29 cellular contexts compared by ENCODE assay signal in genomic region chr4:140220053-140220452, GRCh38.
DNase-seq lines count a peak whose midpoint lies in the region; ATAC-seq, FAIRE-seq and TF ChIP-seq lines count a peak whose summit lies in the region.
"Had no signal": no experiment of that assay in that cellular context is flagged by ENCODE, and none has a peak within 500 bp of the region (broad histone marks: within the 10 kb centered on the region; RNA-seq: fewer than 3 reads in every experiment).

No MANE protein-coding gene starts in this region.

- no peaks in the 10 kb centered on the region for H3K36me3 Mint-ChIP-seq in activated T-cell treated with anti-CD3 and anti-CD28 coated beads, Interleukin-2, amount 50 U/mL, for 72 hours (ENCODE audit: insufficient read depth in 2 of 2)
- H3K36me3 Mint-ChIP-seq in activated T-cell treated with anti-CD3 and anti-CD28 coated beads, Interleukin-2, amount 50 U/mL, for 24 hours (ENCODE audit: low read depth), result no peaks in the 10 kb centered on the region
- no peaks in the 10 kb centered on the region for H3K36me3 Mint-ChIP-seq in nephron progenitor cell (ENCODE audit: low read depth)

- no peak overlapping the region for H2BK15ac ChIP-seq in H1 (ENCODE audit: low read length)

- no peak for TF ChIP-seq RAD21 in H1 (IDR thresholded peaks at IDR 0.05 in 1 of 2, conservative IDR thresholded peaks at IDR 0.05 in 1 of 2; ENCODE audit: low read depth in 2 of 2, low read length in 2 of 2)

- FAIRE-seq in H1 (lab: Jason Lieb, UNC), result no peak
- FAIRE-seq: A204.1, GM12891, GM19239, H54, HTR-8/SVneo, K562 had no signal

- H3K14ac ChIP-seq in H1 (ENCODE audit: insufficient read length), result no peak overlapping the region

- no peak for ATAC-seq in activated T-cell treated with anti-CD3 and anti-CD28 coated beads, Interleukin-2, amount 50 U/mL, for 72 hours (replicated peaks in 1 of 2)
- ATAC-seq in GM18858 (IDR thresholded peaks at IDR 0.05; ENCODE audit: unreplicated experiment), result no peak
- no peak for ATAC-seq in GM18498 (IDR thresholded peaks at IDR 0.05; ENCODE audit: unreplicated experiment)
- ATAC-seq in left colon, result no peak
- no peak for ATAC-seq in heart left ventricle
- ATAC-seq: K562, PC-3, SK-N-SH treated with all-trans-retinoic acid at 6 μM for 48 hours had no signal

- H3K56ac ChIP-seq in H1 (replicated peaks; ENCODE audit: insufficient read length, low read depth, low read length), result no peak overlapping the region

- intact Hi-C loops in left colon (cut with DNase I, micrococcal nuclease) (no loop called here), heart left ventricle (cut with DNase I) (no loop called here)

- H2BK120ac ChIP-seq in H1 (replicated peaks; ENCODE audit: low read depth, low read length), result no peak overlapping the region

- POLR2A ChIA-PET in H1 (lab: Charles Lee; ENCODE audit: partially characterized antibody), result interaction anchor here (0.6 to 1.0 kb wide), 2 partner anchors 18 to 1523 kb away, joined by 4 to 5 read pairs; no protein-coding TSS in a partner anchor

- no peak for DNase-seq in activated T-cell treated with anti-CD3 and anti-CD28 coated beads, Interleukin-2, amount 50 U/mL, for 72 hours
- no peak for DNase-seq in activated T-cell treated with anti-CD3 and anti-CD28 coated beads, Interleukin-2, amount 50 U/mL, for 24 hours
- DNase-seq in H1 (ENCODE audit: low read depth in 1 of 2, low spot score in 2 of 2) (peak in 1 of 2 experiments; percentile 38), nephron progenitor cell (no peak), left colon (no peak), heart left ventricle (no peak)
- DNase-seq: AML-193; Calu3; DMS79 treated with DMSO at 0.1 percent for 48 hours; GF-D8; NCI-H1105 treated with DMSO at 0.1 percent for 48 hours; NCI-H146; NCI-H1930; NCI-H2107; NCI-H524; NCI-H748 treated with DMSO at 0.1 percent for 48 hours; NK-92 treated with Interleukin-12 subunit alpha and Interleukin-12 subunit beta, amount 100 ng/mL, for 24 hours; PC-3; SJCRH30 had no signal

- no peak overlapping the region for H2AK5ac ChIP-seq in H1 (ENCODE audit: low read depth, low read length)

- peaks cover 7% of the 10 kb centered on the region for H3K27me3 Mint-ChIP-seq in activated T-cell treated with anti-CD3 and anti-CD28 coated beads, Interleukin-2, amount 50 U/mL, for 72 hours (ENCODE audit: low read depth)
- peaks cover 2% of the 10 kb centered on the region for H3K27me3 Mint-ChIP-seq in activated T-cell treated with anti-CD3 and anti-CD28 coated beads, Interleukin-2, amount 50 U/mL, for 24 hours
- H3K27me3 Mint-ChIP-seq in nephron progenitor cell (ENCODE audit: low read depth, poor library complexity), result no peaks in the 10 kb centered on the region

- H3K4me3 ChIP-seq in H1 (ENCODE audit: extremely low read depth in 1 of 4, insufficient read depth in 2 of 4, low read depth in 3 of 4, low read length in 4 of 4), result no peak overlapping the region
- H3K4me3 ChIP-seq in heart left ventricle, result no peak overlapping the region
- H3K4me3 ChIP-seq: K562, SJCRH30 had no signal

- TF ChIP-seq EP300 in H1 (IDR thresholded peaks at IDR 0.05; ENCODE audit: borderline replicate concordance in 1 of 2, low read depth in 2 of 2, low read length in 2 of 2), result no peak

- no peak overlapping the region for H3K4ac ChIP-seq in H1 (replicated peaks; ENCODE audit: insufficient read length, low read depth, low read length)

- H3K27ac ChIP-seq in H1 (ENCODE audit: low read depth, low read length) (no peak overlapping the region), heart left ventricle (no peak overlapping the region)
- H3K27ac ChIP-seq: C4-2B, SJCRH30 had no signal

- no peak overlapping the region for H4K91ac ChIP-seq in H1 (replicated peaks; ENCODE audit: insufficient read length, low read length)

- no peak overlapping the region for H2BK20ac ChIP-seq in H1 (ENCODE audit: low read length)

- H2AFZ ChIP-seq in H1 (ENCODE audit: low read length), result no peak overlapping the region

- no peaks in the 10 kb centered on the region for H4K20me1 ChIP-seq in H1 (replicated peaks in 1 of 2; ENCODE audit: control insufficient read depth in 1 of 2, insufficient read depth in 2 of 2, low read length in 2 of 2)

- H3K23me2 ChIP-seq in H1 (ENCODE audit: low read depth, low read length), result no peaks in the 10 kb centered on the region

- CTCF ChIA-PET in H1 (lab: Charles Lee; ENCODE audit: partially characterized antibody), result interaction anchor here (1.3 to 1.9 kb wide), 2 partner anchors 15 to 206 kb away, joined by 4 to 5 read pairs; no protein-coding TSS in a partner anchor

- no peaks in the 10 kb centered on the region for H3K4me1 Mint-ChIP-seq in activated T-cell treated with anti-CD3 and anti-CD28 coated beads, Interleukin-2, amount 50 U/mL, for 72 hours (ENCODE audit: low read depth)
- H3K4me1 Mint-ChIP-seq in activated T-cell treated with anti-CD3 and anti-CD28 coated beads, Interleukin-2, amount 50 U/mL, for 24 hours (ENCODE audit: low read depth), result peaks cover 2% of the 10 kb centered on the region
- H3K4me1 Mint-ChIP-seq in nephron progenitor cell, result peaks cover 6% of the 10 kb centered on the region

- H3K4me3 Mint-ChIP-seq in activated T-cell treated with anti-CD3 and anti-CD28 coated beads, Interleukin-2, amount 50 U/mL, for 72 hours, result no peak overlapping the region
- H3K4me3 Mint-ChIP-seq in activated T-cell treated with anti-CD3 and anti-CD28 coated beads, Interleukin-2, amount 50 U/mL, for 24 hours, result no peak overlapping the region
- no peak overlapping the region for H3K4me3 Mint-ChIP-seq in nephron progenitor cell

- H2BK5ac ChIP-seq in H1 (ENCODE audit: low read depth, low read length), result no peak overlapping the region; the same call in 1 of the 2 replicates

- H3K79me2 ChIP-seq in H1 (ENCODE audit: control insufficient read depth in 1 of 2, insufficient read depth in 2 of 2, low read length in 2 of 2), result no peaks in the 10 kb centered on the region

- H3K9me3 Mint-ChIP-seq in activated T-cell treated with anti-CD3 and anti-CD28 coated beads, Interleukin-2, amount 50 U/mL, for 72 hours, result no peaks in the 10 kb centered on the region
- no peaks in the 10 kb centered on the region for H3K9me3 Mint-ChIP-seq in activated T-cell treated with anti-CD3 and anti-CD28 coated beads, Interleukin-2, amount 50 U/mL, for 24 hours
- H3K9me3 Mint-ChIP-seq in nephron progenitor cell, result no peaks in the 10 kb centered on the region

- no peak overlapping the region for H3K23ac ChIP-seq in H1 (ENCODE audit: insufficient read length)

- H3K27ac Mint-ChIP-seq in activated T-cell treated with anti-CD3 and anti-CD28 coated beads, Interleukin-2, amount 50 U/mL, for 72 hours, result peak overlapping the region; percentile 5
- H3K27ac Mint-ChIP-seq in activated T-cell treated with anti-CD3 and anti-CD28 coated beads, Interleukin-2, amount 50 U/mL, for 24 hours, result no peak overlapping the region
- H3K27ac Mint-ChIP-seq in nephron progenitor cell, result peak overlapping the region; percentile 6

- no peaks in the 10 kb centered on the region for H3K79me1 ChIP-seq in H1 (ENCODE audit: low read depth, low read length)

- no peak overlapping the region for H3K4me2 ChIP-seq in H1 (ENCODE audit: insufficient read depth in 1 of 2, low read depth in 2 of 2, low read length in 2 of 2)

- H3K36me3 ChIP-seq in H1 (ENCODE audit: control insufficient read depth in 2 of 4, insufficient read depth in 4 of 4, low read length in 3 of 4) (no peaks in the 10 kb centered on the region), heart left ventricle (no peaks in the 10 kb centered on the region)
- H3K36me3 ChIP-seq: SJCRH30 had no signal

- H3K9ac ChIP-seq in H1 (replicated peaks in 1 of 4; ENCODE audit: extremely low read depth in 1 of 4, low read depth in 3 of 4, low read length in 3 of 4), result no peak overlapping the region

- 84% methylated on average over 2 of the region's 2 CpGs; no CpG with 5 or more reads in 1 of the 2 experiments for WGBS in H1 (ENCODE audit: extremely low coverage in 1 of 2, insufficient coverage in 1 of 2, insufficient read length in 1 of 2, insufficient replicate concordance in 2 of 2, low coverage in 1 of 2, low lambda C conversion rate in 2 of 2, missing lambda C conversion rate in 1 of 2), 2 experiments
- WGBS in heart left ventricle, 4 donors, result 54 to 71% (median 57%) methylated on average over 2 of the region's 2 CpGs

- no peak overlapping the region for H4K8ac ChIP-seq in H1 (ENCODE audit: extremely low read depth, insufficient read depth, low read length)

- no peaks in the 10 kb centered on the region for H3K9me3 ChIP-seq in H1 (ENCODE audit: insufficient read depth in 2 of 2, low read depth in 1 of 2, low read length in 1 of 2)
- H3K9me3 ChIP-seq in heart left ventricle, result no peaks in the 10 kb centered on the region
- H3K9me3 ChIP-seq: SJCRH30 had no signal

- TF ChIP-seq CTCF in H1 (IDR thresholded peaks at IDR 0.05; ENCODE audit: control extremely low read depth in 1 of 3, insufficient read depth in 1 of 3, low read depth in 1 of 3, low read length in 3 of 3) (no peak), nephron progenitor cell (IDR thresholded peaks at IDR 0.05) (no peak), heart left ventricle (IDR thresholded peaks at IDR 0.05) (no peak)

- H3K18ac ChIP-seq in H1 (ENCODE audit: extremely low read depth, low read length), result no peak overlapping the region

- H3K27me3 ChIP-seq in H1 (replicated peaks in 1 of 4; ENCODE audit: control insufficient read depth in 3 of 4, extremely low read depth in 1 of 4, insufficient read depth in 3 of 4, low read length in 3 of 4) (no peaks in the 10 kb centered on the region), heart left ventricle (no peaks in the 10 kb centered on the region)
- H3K27me3 ChIP-seq: SJCRH30 had no signal

- H4K5ac ChIP-seq in H1 (ENCODE audit: insufficient read length, low read depth, low read length), result no peak overlapping the region

- TF ChIP-seq POLR2A in H1 (IDR thresholded peaks at IDR 0.05; ENCODE audit: control extremely low read depth in 1 of 2, low read depth in 2 of 2, low read length in 2 of 2) (no peak), heart left ventricle (IDR thresholded peaks at IDR 0.05) (no peak)

- H3K4me1 ChIP-seq in H1 (replicated peaks in 1 of 4; ENCODE audit: control insufficient read depth in 3 of 4, insufficient read depth in 4 of 4, low read length in 3 of 4) (peaks cover 0 to 10% (median 3%) of the 10 kb centered on the region in 4 experiments; a peak in 3 of 7 replicates), heart left ventricle (no peaks in the 10 kb centered on the region)
- H3K4me1 ChIP-seq: SJCRH30 had no signal

- H2BK12ac ChIP-seq in H1 (ENCODE audit: low read depth, low read length), result peak overlapping the region; percentile 41; the same call in 1 of the 2 replicates

TF ChIP-seq in H1, 55 proteins besides CTCF, POLR2A, EP300 and RAD21 (continues in another document):
- no peak for TF ChIP-seq SP1 (IDR thresholded peaks at IDR 0.05; ENCODE audit: low read depth, low read length)
- no peak for TF ChIP-seq RFX5 (IDR thresholded peaks at IDR 0.05; ENCODE audit: borderline replicate concordance, low read depth, low read length)
- TF ChIP-seq USF2 (IDR thresholded peaks at IDR 0.05; ENCODE audit: low read length), result no peak
